Comparison of ENCODE assay signal across 15 cellular contexts in the genomic region with DNA sequence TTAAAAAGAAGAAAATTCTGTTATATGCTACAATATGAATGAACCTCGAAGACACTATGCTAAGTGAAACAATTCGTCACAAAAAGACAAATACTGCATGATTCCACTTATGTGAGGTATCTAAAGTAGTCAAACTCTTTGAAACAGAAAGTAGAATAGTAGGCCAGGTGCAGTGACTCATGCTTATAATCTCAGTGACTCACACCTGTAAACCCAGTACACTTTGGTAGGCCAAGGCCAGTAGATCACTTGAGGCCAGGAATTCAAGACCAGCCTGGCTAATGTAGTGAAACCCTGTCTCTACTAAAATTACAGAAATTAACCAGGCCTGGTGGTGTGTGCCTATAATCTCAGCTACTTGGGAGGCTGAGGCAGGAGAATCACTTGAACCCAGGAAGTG. TPM values are rescaled to one million over a fixed set of nuclear protein-coding genes. Genes with fewer than 3 reads are reported as not detected.
DNase-seq lines count a peak whose midpoint lies in the region; ATAC-seq, FAIRE-seq and TF ChIP-seq lines count a peak whose summit lies in the region.
"Had no signal": no experiment of that assay in that cellular context is flagged by ENCODE, and none has a peak within 500 bp of the region (broad histone marks: within the 10 kb centered on the region; RNA-seq: fewer than 3 reads in every experiment).

No MANE protein-coding gene starts in this region.

- no peaks in the 10 kb centered on the region for H3K36me3 ChIP-seq in MM.1S (replicated peaks; ENCODE audit: insufficient read depth, low read length)
- no peaks in the 10 kb centered on the region for H3K36me3 ChIP-seq in pancreas
- H3K36me3 ChIP-seq: thoracic aorta had no signal

- intact Hi-C loops in pancreas (cut with DNase I) = no loop called here

- no peak overlapping the region for H3K4me3 Mint-ChIP-seq in activated T-cell treated with anti-CD3 and anti-CD28 coated beads, Interleukin-2, amount 50 U/mL, for 72 hours
- no peak overlapping the region for H3K4me3 Mint-ChIP-seq in activated T-cell treated with anti-CD3 and anti-CD28 coated beads, Interleukin-2, amount 50 U/mL, for 24 hours
- H3K4me3 Mint-ChIP-seq: activated B cell treated with CpG ODN at 0.5 μM for 24 hours, H9 had no signal

- peaks cover 11% of the 10 kb centered on the region for H3K4me1 Mint-ChIP-seq in activated T-cell treated with anti-CD3 and anti-CD28 coated beads, Interleukin-2, amount 50 U/mL, for 72 hours (ENCODE audit: low read depth)
- peaks cover 3% of the 10 kb centered on the region for H3K4me1 Mint-ChIP-seq in activated T-cell treated with anti-CD3 and anti-CD28 coated beads, Interleukin-2, amount 50 U/mL, for 24 hours (ENCODE audit: low read depth)
- H3K4me1 Mint-ChIP-seq: activated B cell treated with CpG ODN at 0.5 μM for 24 hours had no signal

- H3K9me3 Mint-ChIP-seq in activated T-cell treated with anti-CD3 and anti-CD28 coated beads, Interleukin-2, amount 50 U/mL, for 72 hours = peaks cover 0 to 4% of the 10 kb centered on the region in 2 donors
- H3K9me3 Mint-ChIP-seq in activated T-cell treated with anti-CD3 and anti-CD28 coated beads, Interleukin-2, amount 50 U/mL, for 24 hours = no peaks in the 10 kb centered on the region
- H3K9me3 Mint-ChIP-seq: H9 had no signal

- H3K27ac ChIP-seq in MM.1S (ENCODE audit: low read length) (peak overlapping the region; percentile 81; the same call in 1 of the 2 replicates), pancreas (peak overlapping the region in 3 of 4 donors; percentile 31 to 60 (median 39))
- H3K27ac ChIP-seq: thoracic aorta had no signal

- no peaks in the 10 kb centered on the region for H3K79me2 ChIP-seq in MM.1S (ENCODE audit: low read length)

- no peak overlapping the region for H3K27ac Mint-ChIP-seq in activated T-cell treated with anti-CD3 and anti-CD28 coated beads, Interleukin-2, amount 50 U/mL, for 72 hours
- H3K27ac Mint-ChIP-seq in activated T-cell treated with anti-CD3 and anti-CD28 coated beads, Interleukin-2, amount 50 U/mL, for 24 hours = no peak overlapping the region
- H3K27ac Mint-ChIP-seq: activated B cell treated with CpG ODN at 0.5 μM for 24 hours, H9 had no signal

- 60 to 65% methylated on average over 2 of the region's 2 CpGs for WGBS in pancreas, 2 donors

- no peak for TF ChIP-seq CTCF in MM.1S (IDR thresholded peaks at IDR 0.05; ENCODE audit: low read length)
- TF ChIP-seq CTCF in pancreas (IDR thresholded peaks at IDR 0.05) = no peak

- peaks cover 11% of the 10 kb centered on the region; the same call in 1 of the 2 replicates for H3K4me1 ChIP-seq in MM.1S (ENCODE audit: low read length)
- peaks cover 0 to 4% (median 0%) of the 10 kb centered on the region in 3 donors for H3K4me1 ChIP-seq in pancreas

- no peak overlapping the region for H3K4me3 ChIP-seq in MM.1S (ENCODE audit: low read length)
- H3K4me3 ChIP-seq in pancreas = no peak overlapping the region
- H3K4me3 ChIP-seq: thoracic aorta had no signal

- H3K9me3 ChIP-seq in MM.1S (replicated peaks; ENCODE audit: insufficient read depth, low read length) (no peaks in the 10 kb centered on the region), pancreas (no peaks in the 10 kb centered on the region)
- H3K9me3 ChIP-seq: thoracic aorta had no signal

- H3K4me2 ChIP-seq in MM.1S (ENCODE audit: low read depth, low read length) = peak overlapping the region; percentile 32; the same call in 1 of the 2 replicates

- H3F3A ChIP-seq in MM.1S (ENCODE audit: insufficient read depth, low read length) = peaks cover 18% of the 10 kb centered on the region

- H3K36me3 Mint-ChIP-seq in activated T-cell treated with anti-CD3 and anti-CD28 coated beads, Interleukin-2, amount 50 U/mL, for 72 hours (ENCODE audit: insufficient read depth in 2 of 2) = peaks cover 2 to 4% of the 10 kb centered on the region in 2 donors
- H3K36me3 Mint-ChIP-seq in activated T-cell treated with anti-CD3 and anti-CD28 coated beads, Interleukin-2, amount 50 U/mL, for 24 hours (ENCODE audit: low read depth) = no peaks in the 10 kb centered on the region

- no peak overlapping the region for H2AFZ ChIP-seq in MM.1S (ENCODE audit: low read length)

- peak; percentile 10 to 35 for DNase-seq in activated T-cell treated with anti-CD3 and anti-CD28 coated beads, Interleukin-2, amount 50 U/mL, for 72 hours
- no peak for DNase-seq in activated T-cell treated with anti-CD3 and anti-CD28 coated beads, Interleukin-2, amount 50 U/mL, for 24 hours
- DNase-seq in MM.1S (peak; percentile 93), ecto neural progenitor cell (ENCODE audit: low spot score) (peak; percentile 2), pancreas (peak in 3 of 6 donors; percentile 47 to 72 (median 65)), GDM1 (lab: John Stamatoyannopoulos, UW) (no peak)
- DNase-seq: activated B cell treated with CpG ODN at 0.5 μM for 24 hours, H9, NCI-H2171 had no signal

- ATAC-seq in activated T-cell treated with anti-CD3 and anti-CD28 coated beads, Interleukin-2, amount 50 U/mL, for 72 hours (replicated peaks in 1 of 2) = peak; percentile 100
- ATAC-seq in pancreas = peak; percentile 99 to 100 (median 100)
- ATAC-seq in HG02642 (IDR thresholded peaks at IDR 0.05; ENCODE audit: poor library complexity, unreplicated experiment) = no peak
- no peak for ATAC-seq in GM21529 (IDR thresholded peaks at IDR 0.05; ENCODE audit: unreplicated experiment)

- no peaks in the 10 kb centered on the region for H3K27me3 ChIP-seq in MM.1S (replicated peaks; ENCODE audit: insufficient read depth, low read length)
- H3K27me3 ChIP-seq in pancreas = no peaks in the 10 kb centered on the region

- H3K9ac ChIP-seq in MM.1S (ENCODE audit: low read length) = no peak overlapping the region

- peaks cover 49% of the 10 kb centered on the region for H3K27me3 Mint-ChIP-seq in activated T-cell treated with anti-CD3 and anti-CD28 coated beads, Interleukin-2, amount 50 U/mL, for 72 hours (ENCODE audit: low read depth)
- H3K27me3 Mint-ChIP-seq in activated T-cell treated with anti-CD3 and anti-CD28 coated beads, Interleukin-2, amount 50 U/mL, for 24 hours = peaks cover 53% of the 10 kb centered on the region

- no peaks in the 10 kb centered on the region for H4K20me1 ChIP-seq in MM.1S (ENCODE audit: insufficient read depth, low read length)

- FAIRE-seq in pancreas (lab: Jason Lieb, UNC) = peak; percentile 75

- H3K9me2 ChIP-seq in MM.1S (replicated peaks; ENCODE audit: insufficient read depth, low read length) = no peaks in the 10 kb centered on the region

RNA-seq across cellular contexts. Expression of a gene that starts 25.7 kb away (rescaled TPM):
- total RNA-seq in activated T-cell treated with anti-CD3 and anti-CD28 coated beads, Interleukin-2, amount 50 U/mL, for 72 hours = under 1 TPM; 0.74 to 1.00 TPM
- total RNA-seq in pancreas = 1 to 10 TPM; 1.7 to 3.8 (median 1.9) TPM
- polyA plus RNA-seq in pancreas = 1 to 10 TPM; 2.2 to 2.7 TPM
- total RNA-seq: fibroblast of villous mesenchyme, mononuclear cell, osteocyte, thoracic aorta had no signal

RNA-seq across cellular contexts. Expression of a gene that starts 46.9 kb away (rescaled TPM):
- 10 to 100 TPM; 65.8 to 94.0 TPM for total RNA-seq in activated T-cell treated with anti-CD3 and anti-CD28 coated beads, Interleukin-2, amount 50 U/mL, for 72 hours
- under 1 TPM; 0.19 to 0.79 (median 0.44) TPM for total RNA-seq in pancreas
- under 1 TPM; 0.28 to 0.57 TPM for polyA plus RNA-seq in pancreas

RNA-seq across cellular contexts. Expression of a gene that starts 54.4 kb away (rescaled TPM):
- 1 to 10 TPM; 1.9 to 2.4 TPM for total RNA-seq in activated T-cell treated with anti-CD3 and anti-CD28 coated beads, Interleukin-2, amount 50 U/mL, for 72 hours
- 1 to 10 TPM; 4.4 to 8.2 (median 6.7) TPM for total RNA-seq in pancreas
- polyA plus RNA-seq in pancreas = 10 to 100 TPM in 1 of 2 donors, 1 to 10 TPM in 1; 4.3 to 10.3 TPM

Comparison
In these comparisons a context has a peak if more than half of its experiments do, and no peak if none do; other contexts are left out.
1. DNase-seq: peak in activated T-cell treated with anti-CD3 and anti-CD28 coated beads, Interleukin-2, amount 50 U/mL, for 72 hours (2 of 2), MM.1S (single experiment) and ecto neural progenitor cell (single experiment); none in activated T-cell treated with anti-CD3 and anti-CD28 coated beads, Interleukin-2, amount 50 U/mL, for 24 hours (single experiment) and GDM1 (single experiment).
2. ATAC-seq: peak in activated T-cell treated with anti-CD3 and anti-CD28 coated beads, Interleukin-2, amount 50 U/mL, for 72 hours (2 of 2) and pancreas (4 of 4); none in HG02642 (single experiment) and GM21529 (single experiment).
3. RNA of a gene that starts 46.9 kb away (total RNA-seq): 65.8 to 94.0 TPM in activated T-cell treated with anti-CD3 and anti-CD28 coated beads, Interleukin-2, amount 50 U/mL, for 72 hours; 0.19 to 0.79 TPM in pancreas; every median in the first group is over 10 times any median in the second.